ENCODE assay signal across 8 cellular contexts in the genomic region with DNA sequence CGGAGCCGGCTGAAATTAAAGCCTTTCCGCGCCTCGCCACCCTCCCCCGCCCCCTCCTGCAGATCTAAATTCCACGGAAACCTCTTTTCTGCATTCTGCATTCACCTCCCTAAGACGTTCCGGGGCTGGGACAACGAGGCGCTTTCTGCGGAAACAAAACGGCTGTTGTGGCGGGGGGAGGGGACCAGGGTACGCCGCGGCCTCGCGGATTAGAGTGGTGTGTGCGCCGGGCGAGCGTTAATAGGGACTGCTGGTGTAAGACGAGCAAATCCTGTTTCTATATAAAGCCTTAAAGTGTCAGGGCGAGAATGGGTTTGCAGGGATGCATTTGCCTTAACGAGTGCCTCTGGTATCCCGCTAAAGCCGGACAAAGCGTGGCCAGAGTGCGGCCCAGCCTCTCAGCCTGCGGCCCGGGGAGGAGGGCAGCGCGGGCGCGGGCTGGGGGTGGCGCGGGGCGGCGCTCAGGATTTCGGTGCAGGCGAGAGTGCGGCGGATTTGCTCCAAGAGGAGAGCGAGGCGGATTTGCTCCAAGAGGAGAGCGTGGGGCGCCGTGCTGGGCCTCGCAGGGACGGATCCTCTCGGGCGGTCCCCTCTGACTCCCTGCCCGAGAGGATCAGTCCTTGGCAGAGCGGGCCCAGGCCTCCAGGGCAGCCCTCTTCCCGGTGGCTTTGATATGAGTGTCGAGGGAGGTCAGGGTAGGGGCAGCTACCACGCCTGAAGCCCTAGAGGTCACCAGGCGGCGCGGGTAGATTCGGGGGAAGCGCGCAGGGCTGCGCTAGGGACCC. TPM values are rescaled to one million over a fixed set of nuclear protein-coding genes. Genes with fewer than 3 reads are reported as not detected.
DNase-seq lines count a peak whose midpoint lies in the region; ATAC-seq lines count a peak whose summit lies in the region.

No MANE protein-coding gene starts in this region.

- peak in 2 of 4 experiments; percentile 11 to 12 for ATAC-seq in T-cell (replicated peaks in 1 of 4)
- ATAC-seq in esophagus mucosa, result peak; percentile 1
- ATAC-seq in naive thymus-derived CD8-positive, alpha-beta T cell, result peak; percentile 5 to 19
- ATAC-seq in GM21526 (IDR thresholded peaks at IDR 0.05; ENCODE audit: low FRiP score, unreplicated experiment), result no peak
- no peak for ATAC-seq in GM21717 (IDR thresholded peaks at IDR 0.05; ENCODE audit: unreplicated experiment)

- H3K27ac Mint-ChIP-seq in T-cell, result peak overlapping the region in 1 of 2 donors; percentile 43
- H3K27ac Mint-ChIP-seq in naive thymus-derived CD8-positive, alpha-beta T cell, result peak overlapping the region in 2 of 10 donors; percentile 33 to 77

- POLR2A ChIA-PET in T-cell (lab: Charles Lee), result no interaction called here
- POLR2A ChIA-PET in naive thymus-derived CD8-positive, alpha-beta T cell (lab: Charles Lee), result no interaction called here

- no peaks in the 10 kb centered on the region for H3K9me3 Mint-ChIP-seq in T-cell
- peaks cover 0 to 2% (median 0%) of the 10 kb centered on the region in 9 donors for H3K9me3 Mint-ChIP-seq in naive thymus-derived CD8-positive, alpha-beta T cell

- peak overlapping the region; percentile 72 to 81 (median 74) for H3K4me3 Mint-ChIP-seq in T-cell
- peak overlapping the region; percentile 67 to 92 (median 87) for H3K4me3 Mint-ChIP-seq in naive thymus-derived CD8-positive, alpha-beta T cell

- peaks cover 13 to 21% (median 19%) of the 10 kb centered on the region in 3 donors for H3K4me1 Mint-ChIP-seq in T-cell
- peaks cover 8 to 28% (median 21%) of the 10 kb centered on the region in 4 donors for H3K4me1 Mint-ChIP-seq in naive thymus-derived CD8-positive, alpha-beta T cell

- CTCF ChIA-PET in T-cell (lab: Charles Lee), result no interaction called here

- H3K36me3 Mint-ChIP-seq in T-cell, result no peaks in the 10 kb centered on the region
- peaks cover 0 to 5% (median 0%) of the 10 kb centered on the region in 3 donors for H3K36me3 Mint-ChIP-seq in naive thymus-derived CD8-positive, alpha-beta T cell

- peak; percentile 54 for DNase-seq in DMS 273 (lab: John Stamatoyannopoulos, UW; ENCODE audit: unreplicated experiment)
- DNase-seq in DMS 273 treated with DMSO at 0.1 percent for 48 hours (lab: John Stamatoyannopoulos, UW), result no peak
- DNase-seq in T-cell, result no peak
- DNase-seq in naive thymus-derived CD8-positive, alpha-beta T cell, result no peak
- no peak for DNase-seq in AML-193 (lab: John Stamatoyannopoulos, UW)

- H3K27me3 Mint-ChIP-seq in T-cell, result peaks cover 43 to 67% of the 10 kb centered on the region in 2 donors
- peaks cover 24 to 75% (median 35%) of the 10 kb centered on the region in 5 donors for H3K27me3 Mint-ChIP-seq in naive thymus-derived CD8-positive, alpha-beta T cell

RNA-seq across cellular contexts. Expression of gene BAHCC1, which starts 5.1 kb away (rescaled TPM):
- total RNA-seq in T-cell (under 1 TPM; 0.23 to 0.82 (median 0.33) TPM), esophagus mucosa (4.2 TPM)
- not detected for total RNA-seq in naive thymus-derived CD8-positive, alpha-beta T cell
- not detected for polyA plus RNA-seq in naive thymus-derived CD8-positive, alpha-beta T cell

Comparison
In these comparisons a context has a peak if more than half of its experiments do, and no peak if none do; other contexts are left out.
1. ATAC-seq: peak in esophagus mucosa (single experiment) and naive thymus-derived CD8-positive, alpha-beta T cell (2 of 2); none in GM21526 (single experiment) and GM21717 (single experiment).